ENCODE assay signal across 8 cellular contexts in the genomic region with DNA sequence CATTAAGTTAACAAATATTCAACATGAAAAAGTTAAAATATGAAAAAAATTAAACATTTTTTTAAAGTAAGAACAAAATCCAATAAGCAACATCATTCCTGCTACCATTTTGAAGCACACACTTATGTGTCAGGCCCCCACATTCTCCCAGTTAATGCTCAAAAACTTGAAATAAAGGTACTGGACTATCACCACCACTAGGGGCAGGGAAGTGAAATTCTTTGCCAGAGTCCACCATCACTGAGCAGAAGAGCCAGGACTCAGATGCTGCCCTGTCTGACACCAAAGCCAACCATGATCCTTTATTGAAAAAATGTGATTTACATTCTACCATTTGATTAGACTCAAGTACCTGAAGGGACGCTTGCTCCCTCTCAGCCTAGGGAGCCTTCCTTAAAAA. TPM values are rescaled to one million over a fixed set of nuclear protein-coding genes. Genes with fewer than 3 reads are reported as not detected.
A peak's percentile ranks its signal among the peaks of the same experiment; 100 is the strongest.
DNase-seq lines count a peak whose midpoint lies in the region; ATAC-seq, FAIRE-seq and TF ChIP-seq lines count a peak whose summit lies in the region.

No MANE protein-coding gene starts in this region.

- no peaks in the 10 kb centered on the region for H3K9me3 Mint-ChIP-seq in osteocyte (ENCODE audit: unreplicated experiment)

- H3K4me1 Mint-ChIP-seq in osteocyte (ENCODE audit: unreplicated experiment), result peaks cover 76% of the 10 kb centered on the region

- DNase-seq in AG08395 (ENCODE audit: low spot score), result peak; percentile 66
- DNase-seq in GM18507 (ENCODE audit: extremely low spot score, insufficient read length, low read depth), result no peak
- DNase-seq in SK-N-DZ (ENCODE audit: low spot score), result peak; percentile 52
- peak; percentile 65 for DNase-seq in fibroblast of pulmonary artery (ENCODE audit: low read depth)
- DNase-seq in osteocyte (ENCODE audit: extremely low spot score, unreplicated experiment), result no peak
- DNase-seq in activated T-cell treated with anti-CD3 and anti-CD28 coated beads for 4 hours, result no peak
- no peak for DNase-seq in NCI-H2107 treated with DMSO at 0.1 percent for 48 hours (lab: John Stamatoyannopoulos, UW; ENCODE audit: unreplicated experiment)

- no peak overlapping the region for H3K4me3 Mint-ChIP-seq in osteocyte (ENCODE audit: unreplicated experiment)

- H3K36me3 Mint-ChIP-seq in osteocyte (ENCODE audit: unreplicated experiment), result peaks cover 7% of the 10 kb centered on the region

- H3K4me3 ChIP-seq in fibroblast of pulmonary artery (replicated peaks; ENCODE audit: low read depth, low read length), result no peak overlapping the region

- peak; percentile 9 for FAIRE-seq in GM18507 (lab: Jason Lieb, UNC)

- peak overlapping the region; percentile 80 for H3K27ac Mint-ChIP-seq in osteocyte (ENCODE audit: unreplicated experiment)

- no peak for ATAC-seq in HG02852 (IDR thresholded peaks at IDR 0.05; ENCODE audit: unreplicated experiment)

- H3K27me3 Mint-ChIP-seq in osteocyte (ENCODE audit: unreplicated experiment), result no peaks in the 10 kb centered on the region

- peak; percentile 80 for TF ChIP-seq CTCF in fibroblast of pulmonary artery (IDR thresholded peaks at IDR 0.05; ENCODE audit: low read length, missing control alignments)
- peak; percentile 65 for TF ChIP-seq CTCF in osteocyte (IDR thresholded peaks at IDR 0.05)

RNA-seq across cellular contexts. Expression of a gene that starts 39.1 kb away (rescaled TPM):
- 38.0 and 39.1 TPM in 2 replicates for polyA plus RNA-seq in SK-N-DZ (2014; cell fraction: cytosol; rRNA removed)
- polyA plus RNA-seq in SK-N-DZ (2014; cell fraction: nucleus; rRNA removed), result 46.3 and 72.6 TPM in 2 replicates
- total RNA-seq in osteocyte, result 86.6 and 86.7 TPM in 2 replicates

Comparison
In these comparisons a context has a peak if more than half of its experiments do, and no peak if none do; other contexts are left out.
1. DNase-seq: peak in AG08395 (single experiment), SK-N-DZ (single experiment) and fibroblast of pulmonary artery (single experiment); none in GM18507 (single experiment), osteocyte (single experiment), activated T-cell treated with anti-CD3 and anti-CD28 coated beads for 4 hours (single experiment) and NCI-H2107 treated with DMSO at 0.1 percent for 48 hours (single experiment).